ENCODE assay signal across 20 cellular contexts in the genomic region with DNA sequence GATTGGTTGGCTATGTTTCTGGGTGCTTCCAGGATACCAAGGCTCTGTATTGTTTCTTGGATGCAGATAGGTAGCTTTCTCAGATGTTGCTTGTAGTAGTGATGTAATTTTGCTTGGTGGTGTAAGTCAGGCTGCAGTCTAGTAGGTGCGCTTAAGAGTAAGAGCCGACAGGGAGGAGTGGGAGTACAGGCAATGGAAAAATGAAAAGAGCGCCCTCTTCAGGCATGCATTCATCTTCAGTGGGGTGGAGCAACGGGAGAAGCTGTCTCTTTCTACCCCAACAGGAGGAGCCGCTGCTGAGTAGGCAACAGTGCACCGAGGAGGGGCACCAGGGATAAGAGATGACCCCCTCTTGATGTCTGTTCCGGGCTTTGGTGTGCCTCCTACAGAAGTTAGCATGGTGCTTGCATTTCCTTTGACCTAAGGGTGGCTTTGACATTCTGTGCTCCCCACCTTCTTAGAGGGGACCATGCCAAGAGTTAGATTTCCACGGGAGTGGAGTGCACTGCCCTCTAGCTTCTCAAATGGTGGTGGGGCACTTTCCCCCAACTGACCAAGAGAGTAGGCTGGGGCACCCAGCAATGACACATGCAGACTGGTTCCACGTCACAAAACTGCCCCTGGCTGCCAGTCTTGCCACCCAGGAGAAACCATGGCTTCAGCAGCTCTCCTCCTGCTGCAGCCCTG. TPM values are rescaled to one million over a fixed set of nuclear protein-coding genes. Genes with fewer than 3 reads are reported as not detected.
A peak's percentile ranks its signal among the peaks of the same experiment; 100 is the strongest.
DNase-seq lines count a peak whose midpoint lies in the region; FAIRE-seq and TF ChIP-seq lines count a peak whose summit lies in the region.
"Had no signal": no experiment of that assay in that cellular context is flagged by ENCODE, and none has a peak within 500 bp of the region (broad histone marks: within the 10 kb centered on the region; RNA-seq: fewer than 3 reads in every experiment).

No MANE protein-coding gene starts in this region.

- H2BK5ac ChIP-seq in trophoblast cell (ENCODE audit: low read depth, low read length, poor library complexity) = no peak overlapping the region

- no peak overlapping the region for H4K91ac ChIP-seq in trophoblast cell (ENCODE audit: low read depth, low read length)

- H2BK120ac ChIP-seq in trophoblast cell (ENCODE audit: insufficient read depth, low read length, poor library complexity) = no peak overlapping the region

- no peaks in the 10 kb centered on the region for H3K79me2 ChIP-seq in trophoblast cell (ENCODE audit: control insufficient read depth, insufficient read depth, low read length, poor library complexity)

- no peak overlapping the region for H2BK12ac ChIP-seq in trophoblast cell (ENCODE audit: low read length)

- TF ChIP-seq CTCF in NB4 (IDR thresholded peaks at IDR 0.05; ENCODE audit: low read depth, low read length) (peak; percentile 11), brain microvascular endothelial cell (IDR thresholded peaks at IDR 0.05; ENCODE audit: low read depth, low read length, missing control alignments) (peak; percentile 24), kidney (IDR thresholded peaks at IDR 0.05; ENCODE audit: borderline replicate concordance, extremely low read depth, insufficient read depth) (no peak)

- H3K4me1 ChIP-seq in trophoblast cell (ENCODE audit: control insufficient read depth in 1 of 2, insufficient read depth in 2 of 2, low read length in 2 of 2) (no peaks in the 10 kb centered on the region), kidney (ENCODE audit: control insufficient read depth in 1 of 2, insufficient read depth in 1 of 2, low read depth in 1 of 2, low read length in 2 of 2) (no peaks in the 10 kb centered on the region)

- no peak overlapping the region for H3K14ac ChIP-seq in trophoblast cell (ENCODE audit: low read length)

- H3K9ac ChIP-seq in trophoblast cell (ENCODE audit: low read length) (no peak overlapping the region), kidney (ENCODE audit: low read length in 2 of 2) (no peak overlapping the region)

- H3K27ac Mint-ChIP-seq in activated CD4-positive, alpha-beta memory T cell treated with anti-CD3 and anti-CD28 coated beads for 36 hours = no peak overlapping the region
- H3K27ac Mint-ChIP-seq in activated CD4-positive, alpha-beta memory T cell treated with anti-CD3 and anti-CD28 coated beads, Interleukin-2, amount 10 ng/mL, durations not matched to agents 7 days and 5 days = no peak overlapping the region
- H3K27ac Mint-ChIP-seq: mesothelial cell of epicardium; stimulated activated naive CD8-positive, alpha-beta T cell treated with anti-CD3 and anti-CD28 coated beads, Interleukin-15, Interleukin-2, amounts not matched to agents 100 ng/mL and 50 ng/mL, for 24 hours; T-helper 2 cell treated with Interferon-gamma antibody and Interleukin-4, amounts not matched to agents 5 μg/mL and 100 μg/mL, for 36 hours had no signal

- no peak for TF ChIP-seq POLR2A in NB4 (IDR thresholded peaks at IDR 0.05; ENCODE audit: extremely low read depth, insufficient read length)

- no peaks in the 10 kb centered on the region for H3K9me3 Mint-ChIP-seq in activated CD4-positive, alpha-beta memory T cell treated with anti-CD3 and anti-CD28 coated beads for 36 hours
- H3K9me3 Mint-ChIP-seq in activated CD4-positive, alpha-beta memory T cell treated with anti-CD3 and anti-CD28 coated beads, Interleukin-2, amount 10 ng/mL, durations not matched to agents 7 days and 5 days = no peaks in the 10 kb centered on the region
- H3K9me3 Mint-ChIP-seq: stimulated activated naive CD8-positive, alpha-beta T cell treated with anti-CD3 and anti-CD28 coated beads, Interleukin-15, Interleukin-2, amounts not matched to agents 100 ng/mL and 50 ng/mL, for 24 hours had no signal

- H3K27ac ChIP-seq in brain microvascular endothelial cell (no peak overlapping the region), trophoblast cell (ENCODE audit: low read depth, low read length) (no peak overlapping the region), kidney (ENCODE audit: low read depth in 2 of 2, low read length in 2 of 2) (no peak overlapping the region)
- H3K27ac ChIP-seq: ovary had no signal

- H4K12ac ChIP-seq in trophoblast cell (ENCODE audit: low read depth, low read length) = no peak overlapping the region

- DNase-seq in activated CD4-positive, alpha-beta memory T cell treated with anti-CD3 and anti-CD28 coated beads for 36 hours = peak; percentile 38
- no peak for DNase-seq in activated CD4-positive, alpha-beta memory T cell treated with anti-CD3 and anti-CD28 coated beads, Interleukin-2, amount 10 ng/mL, durations not matched to agents 7 days and 5 days
- DNase-seq in NB4 (ENCODE audit: low read depth) (no peak), brain microvascular endothelial cell (no peak), trophoblast cell (peak in 1 of 2 donors; percentile 5), kidney (no peak), LoVo (ENCODE audit: low spot score) (no peak)
- DNase-seq in activated CD8-positive, alpha-beta memory T cell treated with anti-CD3 and anti-CD28 coated beads for 24 hours = no peak
- DNase-seq: activated CD4-positive, alpha-beta T cell treated with anti-CD3 and anti-CD28 coated beads, Interleukin-2, amount 50 U/mL, for 1 hour; Calu3; effector memory CD4-positive, alpha-beta T cell; foreskin melanocyte; GOT3; KG1; NCI-H187; ovary had no signal

- no peaks in the 10 kb centered on the region for H3K36me3 ChIP-seq in brain microvascular endothelial cell (replicated peaks)
- no peaks in the 10 kb centered on the region for H3K36me3 ChIP-seq in trophoblast cell (ENCODE audit: control insufficient read depth in 1 of 2, insufficient read depth in 2 of 2, low read length in 2 of 2)
- H3K36me3 ChIP-seq in kidney (ENCODE audit: control insufficient read depth in 1 of 2, insufficient read depth in 2 of 2, low read length in 2 of 2) = no peaks in the 10 kb centered on the region
- H3K36me3 ChIP-seq: ovary had no signal

- H2AK5ac ChIP-seq in trophoblast cell (ENCODE audit: low read length) = no peak overlapping the region

- H3K9me3 ChIP-seq in trophoblast cell (ENCODE audit: insufficient read depth, low read depth, low read length) (no peaks in the 10 kb centered on the region), kidney (ENCODE audit: control insufficient read depth in 1 of 2, low read length in 2 of 2) (no peaks in the 10 kb centered on the region)
- H3K9me3 ChIP-seq: ovary had no signal

- no peak overlapping the region for H3K4me3 ChIP-seq in NB4 (ENCODE audit: low read depth, low read length)
- no peak overlapping the region for H3K4me3 ChIP-seq in brain microvascular endothelial cell (ENCODE audit: low read depth, low read length)
- H3K4me3 ChIP-seq in trophoblast cell (ENCODE audit: low read depth, low read length) = peak overlapping the region; percentile 4
- H3K4me3 ChIP-seq in kidney (ENCODE audit: low read length in 2 of 2) = no peak overlapping the region
- H3K4me3 ChIP-seq: ovary had no signal

- peaks cover 17% of the 10 kb centered on the region for H3K4me1 Mint-ChIP-seq in activated CD4-positive, alpha-beta memory T cell treated with anti-CD3 and anti-CD28 coated beads for 36 hours (ENCODE audit: low read depth)
- peaks cover 19% of the 10 kb centered on the region for H3K4me1 Mint-ChIP-seq in activated CD4-positive, alpha-beta memory T cell treated with anti-CD3 and anti-CD28 coated beads, Interleukin-2, amount 10 ng/mL, durations not matched to agents 7 days and 5 days
- H3K4me1 Mint-ChIP-seq: mesothelial cell of epicardium had no signal

- H3K27me3 ChIP-seq in brain microvascular endothelial cell (replicated peaks) (no peaks in the 10 kb centered on the region), trophoblast cell (ENCODE audit: insufficient read depth, low read length) (no peaks in the 10 kb centered on the region)
- H3K27me3 ChIP-seq: ovary had no signal

- no peak overlapping the region for H3K18ac ChIP-seq in trophoblast cell (ENCODE audit: low read length)

- POLR2A ChIA-PET in activated CD4-positive, alpha-beta memory T cell treated with anti-CD3 and anti-CD28 coated beads for 36 hours (lab: Charles Lee) = no interaction called here
- POLR2A ChIA-PET in activated CD4-positive, alpha-beta memory T cell treated with anti-CD3 and anti-CD28 coated beads, Interleukin-2, amount 10 ng/mL, durations not matched to agents 7 days and 5 days (lab: Charles Lee) = no interaction called here

- H3K23ac ChIP-seq in trophoblast cell (ENCODE audit: low read length) = no peak overlapping the region

- H3K4ac ChIP-seq in trophoblast cell (ENCODE audit: low read depth, low read length) = no peak overlapping the region

- no CpG with 5 or more reads among the region's 9 CpGs for WGBS in trophoblast cell (ENCODE audit: extremely low coverage, insufficient coverage, insufficient read length)

- intact Hi-C loops in activated CD4-positive, alpha-beta memory T cell treated with anti-CD3 and anti-CD28 coated beads for 36 hours (cut with micrococcal nuclease) = no loop called here
- intact Hi-C loops in kidney (cut with DNase I) = no loop called here

- no peak overlapping the region for H4K8ac ChIP-seq in trophoblast cell (ENCODE audit: low read depth, low read length)

- H3K4me2 ChIP-seq in trophoblast cell (ENCODE audit: low read length) = no peak overlapping the region

- peaks cover 2% of the 10 kb centered on the region for H3K27me3 Mint-ChIP-seq in activated CD4-positive, alpha-beta memory T cell treated with anti-CD3 and anti-CD28 coated beads for 36 hours
- peaks cover 19% of the 10 kb centered on the region for H3K27me3 Mint-ChIP-seq in activated CD4-positive, alpha-beta memory T cell treated with anti-CD3 and anti-CD28 coated beads, Interleukin-2, amount 10 ng/mL, durations not matched to agents 7 days and 5 days

- no peak overlapping the region for H3K4me3 Mint-ChIP-seq in activated CD4-positive, alpha-beta memory T cell treated with anti-CD3 and anti-CD28 coated beads for 36 hours
- H3K4me3 Mint-ChIP-seq in activated CD4-positive, alpha-beta memory T cell treated with anti-CD3 and anti-CD28 coated beads, Interleukin-2, amount 10 ng/mL, durations not matched to agents 7 days and 5 days = no peak overlapping the region
- H3K4me3 Mint-ChIP-seq: mesothelial cell of epicardium; stimulated activated naive CD8-positive, alpha-beta T cell treated with anti-CD3 and anti-CD28 coated beads, Interleukin-15, Interleukin-2, amounts not matched to agents 100 ng/mL and 50 ng/mL, for 24 hours; T-helper 2 cell treated with Interferon-gamma antibody and Interleukin-4, amounts not matched to agents 5 μg/mL and 100 μg/mL, for 36 hours had no signal

- H3K79me1 ChIP-seq in trophoblast cell (ENCODE audit: low read length) = no peaks in the 10 kb centered on the region

- no peaks in the 10 kb centered on the region for H3K36me3 Mint-ChIP-seq in activated CD4-positive, alpha-beta memory T cell treated with anti-CD3 and anti-CD28 coated beads for 36 hours
- H3K36me3 Mint-ChIP-seq in activated CD4-positive, alpha-beta memory T cell treated with anti-CD3 and anti-CD28 coated beads, Interleukin-2, amount 10 ng/mL, durations not matched to agents 7 days and 5 days (ENCODE audit: low read depth) = peaks cover 10% of the 10 kb centered on the region
- H3K36me3 Mint-ChIP-seq: mesothelial cell of epicardium had no signal

- in situ Hi-C loops in brain microvascular endothelial cell (cut with HindIII; ENCODE audit: low pct_ligation_motif_present, low sequenced_read_pairs) = no loop called here

- CTCF ChIA-PET in activated CD4-positive, alpha-beta memory T cell treated with anti-CD3 and anti-CD28 coated beads for 36 hours (lab: Charles Lee) = interaction anchor here (0.6 to 1.1 kb wide), 3 partner anchors 9 to 124 kb away, joined by 3 to 5 read pairs (median 3); no protein-coding TSS in a partner anchor
- CTCF ChIA-PET in activated CD4-positive, alpha-beta memory T cell treated with anti-CD3 and anti-CD28 coated beads, Interleukin-2, amount 10 ng/mL, durations not matched to agents 7 days and 5 days (lab: Charles Lee) = interaction anchor here (0.7 to 1.2 kb wide), 2 partner anchors 44 to 148 kb away, joined by 5 read pairs; no protein-coding TSS in a partner anchor

- no peak overlapping the region for H2AFZ ChIP-seq in trophoblast cell (ENCODE audit: insufficient read depth, low read length, poor library complexity)

- no peak for FAIRE-seq in kidney (lab: Jason Lieb, UNC)
- FAIRE-seq: islet of Langerhans had no signal

RNA-seq across cellular contexts. Expression of a gene that starts 56.1 kb away (rescaled TPM):
- total RNA-seq in activated CD4-positive, alpha-beta memory T cell treated with anti-CD3 and anti-CD28 coated beads for 36 hours = 10 to 100 TPM; 15.5 to 17.1 TPM
- 10 to 100 TPM; 14.4 to 15.8 TPM for total RNA-seq in activated CD4-positive, alpha-beta memory T cell treated with anti-CD3 and anti-CD28 coated beads, Interleukin-2, amount 10 ng/mL, durations not matched to agents 7 days and 5 days
- 3.8 and 4.0 TPM in 2 replicates for polyA plus RNA-seq in trophoblast cell (2013)
- total RNA-seq in kidney = 21.8 TPM
- 3.6 TPM for polyA plus RNA-seq in kidney (ENCODE audit: insufficient read depth, low read depth, low replicate concordance)
